ENCODE assay signal across 8 cellular contexts in the genomic region with DNA sequence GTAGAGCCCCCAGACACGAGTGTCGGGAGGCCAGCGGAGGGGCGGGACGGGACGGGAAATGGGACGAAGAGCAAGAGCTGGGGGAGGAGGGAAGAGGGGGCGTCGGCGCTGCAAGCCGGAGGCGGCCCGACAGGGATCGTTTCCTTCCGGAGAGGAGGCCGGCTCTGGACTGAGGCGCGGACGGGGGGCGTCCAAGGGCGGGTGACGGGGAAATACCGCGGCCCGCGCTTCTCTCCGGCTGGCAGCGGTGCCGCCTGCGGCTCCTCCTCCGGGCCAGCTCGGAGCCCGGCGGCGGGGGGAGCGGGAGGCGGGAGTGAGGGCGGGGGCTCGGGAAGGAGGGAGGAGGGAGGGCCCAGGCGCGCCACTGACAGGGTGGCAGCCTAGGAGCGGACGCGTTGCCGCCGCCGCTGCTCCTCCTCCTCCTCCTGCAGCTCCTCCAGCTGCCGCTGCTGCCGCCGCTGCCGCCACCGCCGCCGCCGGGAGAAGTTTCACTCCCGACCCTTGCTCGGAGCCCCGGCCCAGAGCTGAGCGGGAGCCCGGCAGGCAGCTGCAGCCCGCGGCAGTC. TPM values are rescaled to one million over a fixed set of nuclear protein-coding genes. Genes with fewer than 3 reads are reported as not detected.
A peak's percentile ranks its signal among the peaks of the same experiment; 100 is the strongest.
DNase-seq lines count a peak whose midpoint lies in the region; ATAC-seq and TF ChIP-seq lines count a peak whose summit lies in the region.

Gene CHSY3, plus strand, starts transcription at position 364 of the 565 bp plus-strand sequence.

- H3K27me3 ChIP-seq in SJCRH30 (0 out of 2 replicates have a peak, but pooled peaks cover 2% of the 10 kb centered on the region), brain microvascular endothelial cell (replicated peaks) (no peaks in the 10 kb centered on the region), iPS DF 6.9 (ENCODE audit: control insufficient read depth, insufficient read depth, low read length) (peaks cover 15% of the 10 kb centered on the region; the same call in 1 of the 2 replicates)

- H3K4me1 ChIP-seq in SJCRH30, result no peaks in the 10 kb centered on the region
- no peaks in the 10 kb centered on the region for H3K4me1 ChIP-seq in iPS DF 6.9 (ENCODE audit: control insufficient read depth, insufficient read depth, low read length)

- H3K36me3 ChIP-seq in SJCRH30 (no peaks in the 10 kb centered on the region), brain microvascular endothelial cell (replicated peaks) (no peaks in the 10 kb centered on the region), iPS DF 6.9 (ENCODE audit: control insufficient read depth, insufficient read depth, low read length) (no peaks in the 10 kb centered on the region)

- in situ Hi-C loops in brain microvascular endothelial cell (cut with HindIII; ENCODE audit: low pct_ligation_motif_present, low sequenced_read_pairs), result no loop called here

- H3K4me3 ChIP-seq in SJCRH30 (peak within 1 kb of the TSS; percentile 64), brain microvascular endothelial cell (ENCODE audit: low read depth, low read length) (peak within 1 kb of the TSS; percentile 70), iPS DF 6.9 (ENCODE audit: low read length) (peak within 1 kb of the TSS; percentile 60)

- DNase-seq in COLO668 (lab: John Stamatoyannopoulos, UW; ENCODE audit: unreplicated experiment) (peak; percentile 52), SJCRH30 (peak; percentile 73 to 74), brain microvascular endothelial cell (peak; percentile 63), iPS DF 6.9 (ENCODE audit: low read depth, low spot score) (no peak), pulmonary artery endothelial cell (ENCODE audit: low read depth, low spot score) (peak; percentile 39), GM10266 (ENCODE audit: extremely low spot score) (no peak)

- WGBS in iPS DF 6.9 (ENCODE audit: insufficient coverage, insufficient read length), result no CpG with 5 or more reads among the region's 62 CpGs

- ATAC-seq in GM19463 (IDR thresholded peaks at IDR 0.05; ENCODE audit: unreplicated experiment), result peak; percentile 77
- ATAC-seq in HG03571 (IDR thresholded peaks at IDR 0.05; ENCODE audit: unreplicated experiment), result peak; percentile 62

- peak within 1 kb of the TSS; percentile 18; the same call in 1 of the 2 replicates for H3K27ac ChIP-seq in SJCRH30
- no peak within 1 kb of the TSS for H3K27ac ChIP-seq in brain microvascular endothelial cell
- H3K27ac ChIP-seq in iPS DF 6.9 (ENCODE audit: low read length), result no peak within 1 kb of the TSS

- H3K9me3 ChIP-seq in SJCRH30 (replicated peaks) (no peaks in the 10 kb centered on the region), iPS DF 6.9 (ENCODE audit: control insufficient read depth, insufficient read depth, low read length) (no peaks in the 10 kb centered on the region)

- TF ChIP-seq CTCF in brain microvascular endothelial cell (IDR thresholded peaks at IDR 0.05; ENCODE audit: low read depth, low read length, missing control alignments), result no peak
- no peak for TF ChIP-seq CTCF in GM10266 (IDR thresholded peaks at IDR 0.05; ENCODE audit: control insufficient read depth, insufficient read depth, low read depth, missing control alignments)

RNA-seq across cellular contexts. Expression of gene CHSY3, which starts in this region (rescaled TPM):
- 1.8 and 1.9 TPM in 2 replicates for total RNA-seq in SJCRH30 (2014; rRNA removed; shearing (Covaris generic))
- total RNA-seq in pulmonary artery endothelial cell, result 2.1 and 3.6 TPM in 2 replicates

Comparison
In these comparisons a context has a peak if more than half of its experiments do, and no peak if none do; other contexts are left out.
1. DNase-seq: peak in COLO668 (single experiment), SJCRH30 (2 of 2), brain microvascular endothelial cell (single experiment) and pulmonary artery endothelial cell (single experiment); none in iPS DF 6.9 (single experiment) and GM10266 (single experiment).
2. Peak in every context shown above with its lines, with median percentiles within 50 percentile points of each other: H3K4me3 ChIP-seq.